Comparison of ENCODE assay signal across 9 cellular contexts in the genomic region with DNA sequence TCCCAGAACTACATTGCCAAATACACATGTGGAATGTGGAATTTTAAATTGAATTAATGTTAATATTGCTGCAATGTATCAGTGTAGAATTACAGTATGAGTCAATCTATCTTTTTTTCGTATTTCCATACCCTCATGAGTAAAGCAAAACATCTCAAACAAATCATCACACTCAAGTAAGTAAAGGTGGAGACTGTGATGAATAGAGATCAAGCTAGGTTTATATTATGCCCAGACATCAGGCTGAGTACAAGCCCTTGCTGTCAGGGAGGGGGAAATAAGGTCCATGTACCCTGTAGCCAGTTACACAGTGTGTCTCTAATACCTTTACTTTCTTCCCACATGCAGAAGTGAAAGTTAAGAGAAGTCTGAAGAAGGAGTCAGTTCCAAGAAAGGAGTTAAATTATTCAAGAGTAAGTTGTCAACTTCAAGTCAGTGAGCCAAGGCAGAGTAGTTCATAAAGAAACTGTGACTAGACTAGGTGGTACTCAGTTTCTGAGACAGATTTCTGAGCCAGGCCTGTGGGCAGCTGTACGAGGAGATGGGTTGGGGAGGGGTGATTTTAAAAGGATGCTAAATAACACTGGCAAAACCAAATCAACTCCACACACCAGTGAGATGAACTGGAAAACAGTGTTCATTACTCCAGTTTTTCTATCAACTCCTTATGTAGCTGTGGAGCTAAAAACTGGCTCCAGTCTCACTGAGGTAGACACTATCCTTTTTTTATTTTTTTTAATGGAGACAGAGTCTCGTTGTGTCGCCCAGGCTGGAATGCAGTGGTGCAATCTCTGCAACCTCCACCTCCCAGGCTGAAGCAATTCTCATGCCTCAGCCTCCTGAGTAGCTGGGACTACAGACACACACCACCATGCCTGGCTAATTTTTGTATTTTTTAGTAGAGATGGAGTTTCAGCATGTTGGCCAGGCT. TPM values are rescaled to one million over a fixed set of nuclear protein-coding genes. Genes with fewer than 3 reads are reported as not detected.
DNase-seq lines count a peak whose midpoint lies in the region; ATAC-seq, FAIRE-seq and TF ChIP-seq lines count a peak whose summit lies in the region.
"Had no signal": no experiment of that assay in that cellular context is flagged by ENCODE, and none has a peak within 500 bp of the region (broad histone marks: within the 10 kb centered on the region; RNA-seq: fewer than 3 reads in every experiment).

No MANE protein-coding gene starts in this region.

- H3K4me1 Mint-ChIP-seq in CD4-positive, alpha-beta T cell (ENCODE audit: low read depth) = no peaks in the 10 kb centered on the region

- POLR2A ChIA-PET in CD4-positive, alpha-beta T cell (lab: Charles Lee) = no interaction called here

- no peaks in the 10 kb centered on the region for H3K27me3 ChIP-seq in bronchial epithelial cell (ENCODE audit: control insufficient read depth, insufficient read depth, low read length)
- no peaks in the 10 kb centered on the region for H3K27me3 ChIP-seq in CD4-positive, alpha-beta T cell (ENCODE audit: control insufficient read depth, insufficient read depth, low read length)

- no peak overlapping the region for H3K4me3 Mint-ChIP-seq in CD4-positive, alpha-beta T cell

- intact Hi-C loops in CD4-positive, alpha-beta T cell (cut with DNase I, micrococcal nuclease) = no loop called here

- H3K27ac ChIP-seq in CD4-positive, alpha-beta T cell (ENCODE audit: low read depth, low read length) = no peak overlapping the region

- no peak overlapping the region for H3K27ac Mint-ChIP-seq in CD4-positive, alpha-beta T cell

- ATAC-seq in GM19468 (IDR thresholded peaks at IDR 0.05; ENCODE audit: extremely low read depth, unreplicated experiment) (peak; percentile 62), HG03342 (IDR thresholded peaks at IDR 0.05; ENCODE audit: unreplicated experiment) (peak; percentile 55)
- ATAC-seq in CD4-positive, alpha-beta T cell (ENCODE audit: poor library complexity) = no peak

- TF ChIP-seq CTCF in bronchial epithelial cell (IDR thresholded peaks at IDR 0.05; ENCODE audit: insufficient read depth, low read length, severe bottlenecking) = no peak
- no peak for TF ChIP-seq CTCF in CD4-positive, alpha-beta T cell (IDR thresholded peaks at IDR 0.05)

- no peak overlapping the region for H3K4me3 ChIP-seq in bronchial epithelial cell (ENCODE audit: low read depth, low read length)

- CTCF ChIA-PET in CD4-positive, alpha-beta T cell (lab: Charles Lee) = no interaction called here

- H3K27me3 Mint-ChIP-seq in CD4-positive, alpha-beta T cell = no peaks in the 10 kb centered on the region

- no peaks in the 10 kb centered on the region for H3K9me3 ChIP-seq in CD4-positive, alpha-beta T cell (ENCODE audit: control insufficient read depth, low read length)

- no peak; the same call in 1 of the 2 replicates for TF ChIP-seq POLR2A in GM12891 (IDR thresholded peaks at IDR 0.05; ENCODE audit: low read depth, low read length)

- no peaks in the 10 kb centered on the region for H3K9me3 Mint-ChIP-seq in CD4-positive, alpha-beta T cell

- DNase-seq in GM12891 (ENCODE audit: insufficient read length, low spot score) = peak; percentile 17
- DNase-seq in bronchial epithelial cell (ENCODE audit: low read depth) = peak; percentile 73
- no peak for DNase-seq in dermis blood vessel endothelial cell
- DNase-seq in dedifferentiated amniotic fluid mesenchymal stem cell (ENCODE audit: extremely low spot score) = no peak
- no peak for DNase-seq in CD4-positive, alpha-beta T cell
- no peak for DNase-seq in iPS-NIHi11 (ENCODE audit: low spot score)
- DNase-seq: GF-D8 had no signal

- no peaks in the 10 kb centered on the region for H3K36me3 Mint-ChIP-seq in CD4-positive, alpha-beta T cell (ENCODE audit: low read depth)

- peak; percentile 95 for FAIRE-seq in GM12891 (lab: Jason Lieb, UNC)
- FAIRE-seq in bronchial epithelial cell (lab: Jason Lieb, UNC) = no peak

- no peaks in the 10 kb centered on the region for H3K36me3 ChIP-seq in bronchial epithelial cell (ENCODE audit: control insufficient read depth, insufficient read depth, low read length)

TF ChIP-seq in GM12891, 5 proteins besides CTCF, POLR2A, EP300 and RAD21:
- no peak for TF ChIP-seq POU2F2 (IDR thresholded peaks at IDR 0.05; ENCODE audit: low read depth, low read length)
- TF ChIP-seq SPI1 (IDR thresholded peaks at IDR 0.05; ENCODE audit: low read depth, low read length) = peak; percentile 85
- no peak; the same call in 1 of the 2 replicates for TF ChIP-seq TAF1 (IDR thresholded peaks at IDR 0.05; ENCODE audit: low read depth, low read length)
TF ChIP-seq in GM12891: peak in this region for 1.

RNA-seq across cellular contexts. Expression of a gene that starts 23.8 kb away (rescaled TPM):
- 39.9 TPM for polyA plus RNA-seq in GM12891 (2012; ENCODE audit: low read depth, missing spikeins)
- total RNA-seq in bronchial epithelial cell (23.7 and 25.0 TPM in 2 replicates), dermis blood vessel endothelial cell (75.9 and 91.6 TPM in 2 replicates)
- total RNA-seq in CD4-positive, alpha-beta T cell = 10 to 100 TPM; 18.3 to 21.0 TPM

Comparison
In these comparisons a context has a peak if more than half of its experiments do, and no peak if none do; other contexts are left out.
1. DNase-seq: peak in GM12891 (single experiment) and bronchial epithelial cell (single experiment); none in dermis blood vessel endothelial cell (single experiment), dedifferentiated amniotic fluid mesenchymal stem cell (single experiment), CD4-positive, alpha-beta T cell (0 of 10) and iPS-NIHi11 (single experiment).